Comparison of ENCODE assay signal across 16 cellular contexts in genomic region chr14:59377991-59378720, GRCh38.
A peak's percentile ranks its signal among the peaks of the same experiment; 100 is the strongest.
DNase-seq lines count a peak whose midpoint lies in the region; ATAC-seq, FAIRE-seq and TF ChIP-seq lines count a peak whose summit lies in the region.
"Had no signal": no experiment of that assay in that cellular context is flagged by ENCODE, and none has a peak within 500 bp of the region (broad histone marks: within the 10 kb centered on the region; RNA-seq: fewer than 3 reads in every experiment).

No MANE protein-coding gene starts in this region.

- CTCF ChIA-PET in CD4-positive, alpha-beta T cell (lab: Charles Lee) = no interaction called here

- H3K36me3 Mint-ChIP-seq in CD4-positive, alpha-beta T cell (ENCODE audit: low read depth) = no peaks in the 10 kb centered on the region
- H3K36me3 Mint-ChIP-seq: activated CD4-positive, alpha-beta memory T cell treated with anti-CD3 and anti-CD28 coated beads for 36 hours; CD4-positive, CD25-positive, alpha-beta regulatory T cell had no signal

- H3K9me3 ChIP-seq in adrenal gland (replicated peaks in 1 of 3) (no peaks in the 10 kb centered on the region), right lobe of liver (no peaks in the 10 kb centered on the region), spleen (peaks cover 0 to 7% (median 0%) of the 10 kb centered on the region in 8 donors)
- H3K9me3 ChIP-seq in CD4-positive, alpha-beta T cell (ENCODE audit: control insufficient read depth, low read length) = no peaks in the 10 kb centered on the region

- no peaks in the 10 kb centered on the region for H3K4me1 Mint-ChIP-seq in CD4-positive, alpha-beta T cell (ENCODE audit: low read depth)
- H3K4me1 Mint-ChIP-seq: CD4-positive, CD25-positive, alpha-beta regulatory T cell; stimulated activated naive CD8-positive, alpha-beta T cell treated with anti-CD3 and anti-CD28 coated beads, Interleukin-15, amount 100 ng/mL, for 72 hours had no signal

- TF ChIP-seq POLR2A in adrenal gland (IDR thresholded peaks at IDR 0.05) (no peak), right lobe of liver (IDR thresholded peaks at IDR 0.05) (no peak), spleen (IDR thresholded peaks at IDR 0.05) (no peak)

- H3K36me3 ChIP-seq in adrenal gland (replicated peaks in 1 of 2) = no peaks in the 10 kb centered on the region
- no peaks in the 10 kb centered on the region for H3K36me3 ChIP-seq in right lobe of liver
- no peaks in the 10 kb centered on the region for H3K36me3 ChIP-seq in spleen

- H3K27me3 Mint-ChIP-seq in CD4-positive, alpha-beta T cell = no peaks in the 10 kb centered on the region
- H3K27me3 Mint-ChIP-seq: stimulated activated naive CD8-positive, alpha-beta T cell treated with anti-CD3 and anti-CD28 coated beads, Interleukin-15, amount 100 ng/mL, for 72 hours had no signal

- intact Hi-C loops in adrenal gland (cut with DNase I) (no loop called here), right lobe of liver (cut with DNase I) (no loop called here), spleen (cut with DNase I; ENCODE audit: low total_unique reads) (no loop called here)
- intact Hi-C loops in CD4-positive, alpha-beta T cell (cut with DNase I, micrococcal nuclease) = no loop called here

- TF ChIP-seq CTCF in adrenal gland (IDR thresholded peaks at IDR 0.05) (no peak), right lobe of liver (IDR thresholded peaks at IDR 0.05) (no peak), spleen (IDR thresholded peaks at IDR 0.05 in 8 of 11, conservative IDR thresholded peaks at IDR 0.05 in 3 of 11) (no peak), GM10266 (IDR thresholded peaks at IDR 0.05; ENCODE audit: control insufficient read depth, insufficient read depth, low read depth, missing control alignments) (no peak)
- no peak for TF ChIP-seq CTCF in CD4-positive, alpha-beta T cell (IDR thresholded peaks at IDR 0.05)

- peak overlapping the region in 3 of 5 donors; percentile 8 to 73 (median 55) for H3K27ac ChIP-seq in adrenal gland
- H3K27ac ChIP-seq in right lobe of liver = no peak overlapping the region
- peak overlapping the region in 6 of 8 donors; percentile 36 to 64 (median 58) for H3K27ac ChIP-seq in spleen
- H3K27ac ChIP-seq in CD4-positive, alpha-beta T cell (ENCODE audit: low read depth, low read length) = no peak overlapping the region
- H3K27ac ChIP-seq: KMS-11 had no signal

- H3K4me3 ChIP-seq in adrenal gland = no peak overlapping the region
- H3K4me3 ChIP-seq in right lobe of liver = no peak overlapping the region
- no peak overlapping the region for H3K4me3 ChIP-seq in spleen

- POLR2A ChIA-PET in CD4-positive, alpha-beta T cell (lab: Charles Lee) = no interaction called here

- no peaks in the 10 kb centered on the region for H3K9me3 Mint-ChIP-seq in CD4-positive, alpha-beta T cell

- H3K4me3 Mint-ChIP-seq in CD4-positive, alpha-beta T cell = no peak overlapping the region
- H3K4me3 Mint-ChIP-seq: activated CD4-positive, alpha-beta memory T cell treated with anti-CD3 and anti-CD28 coated beads for 36 hours; stimulated activated naive CD8-positive, alpha-beta T cell treated with anti-CD3 and anti-CD28 coated beads, Interleukin-15, amount 100 ng/mL, for 72 hours had no signal

- H3K27ac Mint-ChIP-seq in CD4-positive, alpha-beta T cell = no peak overlapping the region
- H3K27ac Mint-ChIP-seq: activated CD4-positive, alpha-beta memory T cell treated with anti-CD3 and anti-CD28 coated beads for 36 hours; CD4-positive, CD25-positive, alpha-beta regulatory T cell; stimulated activated naive CD8-positive, alpha-beta T cell treated with anti-CD3 and anti-CD28 coated beads, Interleukin-15, amount 100 ng/mL, for 72 hours had no signal

- H3K27me3 ChIP-seq in adrenal gland (no peaks in the 10 kb centered on the region), right lobe of liver (no peaks in the 10 kb centered on the region), spleen (replicated peaks in 1 of 7) (no peaks in the 10 kb centered on the region)
- H3K27me3 ChIP-seq in CD4-positive, alpha-beta T cell (ENCODE audit: control insufficient read depth, insufficient read depth, low read length) = no peaks in the 10 kb centered on the region

- peak; percentile 97 for FAIRE-seq in HTR-8/SVneo (lab: Jason Lieb, UNC)

- WGBS in adrenal gland, 4 donors = 60 to 69% (median 66%) methylated on average over 9 of the region's 9 CpGs
- 69% methylated on average over 8 of the region's 9 CpGs for WGBS in right lobe of liver (ENCODE audit: insufficient coverage, low coverage, low lambda C conversion rate, missing lambda C conversion rate)
- 60 to 73% (median 65%) methylated on average over 9 of the region's 9 CpGs for WGBS in spleen, 5 donors

- ATAC-seq in right lobe of liver = peak in 3 of 4 donors; percentile 28 to 61 (median 37)
- ATAC-seq in CD4-positive, alpha-beta T cell (ENCODE audit: poor library complexity) = no peak
- ATAC-seq: Panc1; stimulated activated naive CD8-positive, alpha-beta T cell treated with anti-CD3 and anti-CD28 coated beads, Interleukin-15, amount 100 ng/mL, for 72 hours had no signal

- H3K4me1 ChIP-seq in adrenal gland (replicated peaks in 1 of 2) = peaks cover 0 to 6% of the 10 kb centered on the region in 2 donors
- H3K4me1 ChIP-seq in right lobe of liver = no peaks in the 10 kb centered on the region
- H3K4me1 ChIP-seq in spleen = peaks cover 0 to 12% (median 0%) of the 10 kb centered on the region in 6 donors

- DNase-seq in HTR-8/SVneo (ENCODE audit: insufficient read length, low spot score) (no peak), adrenal gland (peak in 2 of 7 donors; percentile 20 to 55), right lobe of liver (no peak), spleen (no peak), GM03348 (ENCODE audit: low spot score) (no peak), GM10266 (ENCODE audit: extremely low spot score) (no peak), dedifferentiated amniotic fluid mesenchymal stem cell (ENCODE audit: extremely low spot score) (no peak)
- DNase-seq in CD4-positive, alpha-beta T cell = no peak
- DNase-seq: activated CD4-positive, alpha-beta memory T cell treated with anti-CD3 and anti-CD28 coated beads for 36 hours; activated gamma-delta T cell treated with Interleukin-2 at 50 U/mL for 16 hours; CD4-positive, CD25-positive, alpha-beta regulatory T cell; NCI-H2171; stimulated activated naive CD8-positive, alpha-beta T cell treated with anti-CD3 and anti-CD28 coated beads, Interleukin-15, amount 100 ng/mL, for 72 hours; T-helper 9 cell had no signal

Comparison
In these comparisons a context has a peak if more than half of its experiments do, and no peak if none do; other contexts are left out.
1. H3K27ac ChIP-seq: peak in adrenal gland (3 of 5) and spleen (6 of 8); none in right lobe of liver (0 of 3) and CD4-positive, alpha-beta T cell (single experiment).